ENCODE assay signal across 26 cellular contexts in genomic region chr10:49666685-49667084, GRCh38. TPM values are rescaled to one million over a fixed set of nuclear protein-coding genes. Genes with fewer than 3 reads are reported as not detected.
"Had no signal": no experiment of that assay in that cellular context is flagged by ENCODE, and none has a peak within 500 bp of the region (broad histone marks: within the 10 kb centered on the region; RNA-seq: fewer than 3 reads in every experiment).

No MANE protein-coding gene starts in this region.

- H3K27ac ChIP-seq: HL-60, KMS-11, RWPE1, SJCRH30 had no signal

- H3K4me1 ChIP-seq: SJCRH30 had no signal

- H3K9me3 ChIP-seq: SJCRH30 had no signal

- H3K27me3 ChIP-seq: SJCRH30 had no signal

- H3K4me1 Mint-ChIP-seq: IgD-negative memory B cell had no signal

- DNase-seq: MV-4-11, NCI-H1048, NCI-H1105, NCI-H1436, NCI-H187, NCI-H2029, NCI-H2081 treated with DMSO at 0.1 percent for 48 hours, NCI-H2171, NCI-H226, NCI-H446, NCI-H510A, NCI-H524 treated with DMSO at 0.1 percent for 48 hours, NCI-H69, NCI-H774, SHP77, SJCRH30 had no signal

- H3K27ac Mint-ChIP-seq: IgD-negative memory B cell had no signal

- H3K4me3 ChIP-seq: K562, SJCRH30 had no signal

- H3K36me3 Mint-ChIP-seq: IgD-negative memory B cell had no signal

- ATAC-seq: K562, SK-N-SH treated with all-trans-retinoic acid at 6 μM for 48 hours had no signal

- H3K36me3 ChIP-seq: SJCRH30 had no signal

- FAIRE-seq: HTR-8/SVneo, K562, RCC 7860 had no signal

RNA-seq across cellular contexts. Expression of gene C10orf53, which starts 12.8 kb away (rescaled TPM):
- total RNA-seq: K562, LHCN-M2, MCF 10A, SJCRH30 had no signal

RNA-seq across cellular contexts. Expression of gene CHAT, which starts 52.8 kb away (rescaled TPM):
- total RNA-seq: K562, LHCN-M2, MCF 10A, SJCRH30 had no signal

RNA-seq across cellular contexts. Expression of gene SLC18A3, which starts 56.6 kb away (rescaled TPM):
- total RNA-seq: K562, LHCN-M2, MCF 10A, SJCRH30 had no signal
